Comparison of ENCODE assay signal across 1 cellular context in genomic region chr18:9017170-9017899, GRCh38.
A peak's percentile ranks its signal among the peaks of the same experiment; 100 is the strongest.
TF ChIP-seq lines count a peak whose summit lies in the region.

No MANE protein-coding gene starts in this region.

TF ChIP-seq in H1, 55 proteins besides CTCF, POLR2A, EP300 and RAD21:
- TF ChIP-seq NRF1 (IDR thresholded peaks at IDR 0.05; ENCODE audit: low read depth, low read length) (no peak), SIX5 (IDR thresholded peaks at IDR 0.05; ENCODE audit: low read depth, low read length) (no peak), NANOG (IDR thresholded peaks at IDR 0.05; ENCODE audit: insufficient read depth, low read depth, low read length, poor library complexity, severe bottlenecking) (no peak), HDAC2 (IDR thresholded peaks at IDR 0.05; ENCODE audit: borderline replicate concordance in 1 of 2, low read depth in 2 of 2, low read length in 2 of 2) (peak in 1 of 2 experiments; percentile 35; a peak in 1 of 4 replicates), ATF2 (IDR thresholded peaks at IDR 0.05; ENCODE audit: low read length) (no peak), MAX (IDR thresholded peaks at IDR 0.05) (no peak; the same call in 1 of the 2 replicates), KDM4A (IDR thresholded peaks at IDR 0.05; ENCODE audit: low read depth, low read length, severe bottlenecking) (no peak), KDM1A (IDR thresholded peaks at IDR 0.05; ENCODE audit: borderline replicate concordance, low read length) (no peak), SP1 (IDR thresholded peaks at IDR 0.05; ENCODE audit: low read depth, low read length) (no peak), RFX5 (IDR thresholded peaks at IDR 0.05; ENCODE audit: borderline replicate concordance, low read depth, low read length) (no peak), RNF2 (IDR thresholded peaks at IDR 0.05; ENCODE audit: borderline replicate concordance, low read depth, low read length, missing control alignments, poor library complexity, severe bottlenecking) (no peak), BACH1 (IDR thresholded peaks at IDR 0.05; ENCODE audit: low read length) (peak; percentile 99), RXRA (IDR thresholded peaks at IDR 0.05; ENCODE audit: insufficient read depth, low read depth, low read length) (no peak), YY1 (IDR thresholded peaks at IDR 0.05; ENCODE audit: low read depth, low read length) (no peak), HDAC6 (IDR thresholded peaks at IDR 0.05; ENCODE audit: low read depth, low read length) (no peak), BRCA1 (IDR thresholded peaks at IDR 0.05; ENCODE audit: low read depth, low read length) (no peak), SRF (IDR thresholded peaks at IDR 0.05; ENCODE audit: low read depth, low read length) (no peak), SIN3A (conservative IDR thresholded peaks at IDR 0.05 in 1 of 2, IDR thresholded peaks at IDR 0.05 in 1 of 2; ENCODE audit: low read depth in 1 of 2, low read length in 2 of 2) (no peak), POLR2AphosphoS5 (IDR thresholded peaks at IDR 0.05; ENCODE audit: low read depth, low read length) (no peak), SAP30 (IDR thresholded peaks at IDR 0.05; ENCODE audit: insufficient read depth, insufficient replicate concordance, low read length) (no peak), TAF1 (IDR thresholded peaks at IDR 0.05; ENCODE audit: low read depth, low read length) (no peak), CHD7 (IDR thresholded peaks at IDR 0.05; ENCODE audit: insufficient replicate concordance, low read length) (no peak), CEBPB (IDR thresholded peaks at IDR 0.05; ENCODE audit: low read depth, low read length) (no peak), ASH2L (IDR thresholded peaks at IDR 0.05; ENCODE audit: low read length) (peak; percentile 74), CHD2 (IDR thresholded peaks at IDR 0.05; ENCODE audit: low read length) (no peak), CBX5 (IDR thresholded peaks at IDR 0.05; ENCODE audit: low read depth, low read length) (no peak), TEAD4 (IDR thresholded peaks at IDR 0.05; ENCODE audit: low read depth, low read length) (no peak), ZNF274 (IDR thresholded peaks at IDR 0.05; ENCODE audit: borderline replicate concordance, extremely low read depth, low read length) (no peak), MAFK (IDR thresholded peaks at IDR 0.05; ENCODE audit: low read depth, low read length) (peak; percentile 89; the same call in 1 of the 2 replicates), SP4 (IDR thresholded peaks at IDR 0.05; ENCODE audit: low read length) (no peak), TBP (IDR thresholded peaks at IDR 0.05; ENCODE audit: low read depth, low read length) (no peak), EGR1 (IDR thresholded peaks at IDR 0.05; ENCODE audit: borderline replicate concordance, low read depth, low read length) (no peak), GTF2F1 (IDR thresholded peaks at IDR 0.05; ENCODE audit: borderline replicate concordance, low read depth, low read length) (no peak), TCF12 (IDR thresholded peaks at IDR 0.05; ENCODE audit: low read depth, low read length) (no peak), EZH2 (IDR thresholded peaks at IDR 0.05; ENCODE audit: low read depth, low read length, severe bottlenecking) (no peak), JUND (IDR thresholded peaks at IDR 0.05; ENCODE audit: low read length) (no peak), TAF7 (optimal IDR thresholded peaks at IDR 0.05; ENCODE audit: borderline replicate concordance, low read depth, low read length) (no peak), RBBP5 (IDR thresholded peaks at IDR 0.05; ENCODE audit: borderline replicate concordance, low read depth, low read length) (0 out of 2 replicates have a peak, but pooled peaks have one; percentile 68)
- TF ChIP-seq, protein P1, sequence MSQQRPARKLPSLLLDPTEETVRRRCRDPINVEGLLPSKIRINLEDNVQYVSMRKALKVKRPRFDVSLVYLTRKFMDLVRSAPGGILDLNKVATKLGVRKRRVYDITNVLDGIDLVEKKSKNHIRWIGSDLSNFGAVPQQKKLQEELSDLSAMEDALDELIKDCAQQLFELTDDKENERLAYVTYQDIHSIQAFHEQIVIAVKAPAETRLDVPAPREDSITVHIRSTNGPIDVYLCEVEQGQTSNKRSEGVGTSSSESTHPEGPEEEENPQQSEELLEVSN (IDR thresholded peaks at IDR 0.05), result peak; percentile 29
